In genomic region chr13:33761744-33762143, GRCh38 we compare ENCODE assay signal across 8 cellular contexts. TPM values are rescaled to one million over a fixed set of nuclear protein-coding genes. Genes with fewer than 3 reads are reported as not detected.
A peak's percentile ranks its signal among the peaks of the same experiment; 100 is the strongest.
DNase-seq lines count a peak whose midpoint lies in the region; ATAC-seq, FAIRE-seq and TF ChIP-seq lines count a peak whose summit lies in the region.
"Had no signal": no experiment of that assay in that cellular context is flagged by ENCODE, and none has a peak within 500 bp of the region (broad histone marks: within the 10 kb centered on the region; RNA-seq: fewer than 3 reads in every experiment).

No MANE protein-coding gene starts in this region.

- H3K27ac ChIP-seq in GM23338 (ENCODE audit: low read depth) = no peak overlapping the region
- H3K27ac ChIP-seq in astrocyte (ENCODE audit: low read depth, low read length) = no peak overlapping the region
- H3K27ac ChIP-seq in sigmoid colon = no peak overlapping the region

- TF ChIP-seq CTCF in GM23338 (conservative IDR thresholded peaks at IDR 0.05; ENCODE audit: low read depth in 2 of 2) = peak; percentile 37 to 41; a peak in 3 of 4 replicates
- no peak for TF ChIP-seq CTCF in astrocyte (IDR thresholded peaks at IDR 0.05; ENCODE audit: insufficient read depth, low read depth, low read length)
- TF ChIP-seq CTCF in nephron progenitor cell (IDR thresholded peaks at IDR 0.05) = peak; percentile 12
- TF ChIP-seq CTCF in sigmoid colon (IDR thresholded peaks at IDR 0.05) = no peak

- ATAC-seq in GM23338 (peak; percentile 62), GM18517 (IDR thresholded peaks at IDR 0.05; ENCODE audit: unreplicated experiment) (no peak)

- H3K4me3 Mint-ChIP-seq in GM23338 = no peak overlapping the region
- H3K4me3 Mint-ChIP-seq in astrocyte (ENCODE audit: unreplicated experiment) = no peak overlapping the region
- no peak overlapping the region for H3K4me3 Mint-ChIP-seq in nephron progenitor cell

- H3K9me3 ChIP-seq in astrocyte (ENCODE audit: insufficient read depth, low read depth, low read length) = no peaks in the 10 kb centered on the region
- H3K9me3 ChIP-seq in sigmoid colon = no peaks in the 10 kb centered on the region

- no peaks in the 10 kb centered on the region for H3K27me3 ChIP-seq in GM23338 (ENCODE audit: insufficient read depth)
- H3K27me3 ChIP-seq in astrocyte (ENCODE audit: insufficient read depth, low read length) = no peaks in the 10 kb centered on the region
- H3K27me3 ChIP-seq in sigmoid colon = no peaks in the 10 kb centered on the region

- TF ChIP-seq EP300 in sigmoid colon (IDR thresholded peaks at IDR 0.05) = no peak

- no peaks in the 10 kb centered on the region for H3K9me3 Mint-ChIP-seq in GM23338
- no peaks in the 10 kb centered on the region for H3K9me3 Mint-ChIP-seq in astrocyte (ENCODE audit: unreplicated experiment)
- peaks cover 3% of the 10 kb centered on the region for H3K9me3 Mint-ChIP-seq in nephron progenitor cell

- no peak for TF ChIP-seq POLR2A in sigmoid colon (IDR thresholded peaks at IDR 0.05)

- H3K79me2 ChIP-seq in GM23338 (replicated peaks; ENCODE audit: insufficient read depth) (no peaks in the 10 kb centered on the region), astrocyte (ENCODE audit: insufficient read depth, low read length) (no peaks in the 10 kb centered on the region)

- H3K36me3 Mint-ChIP-seq in GM23338 (ENCODE audit: low read depth) = no peaks in the 10 kb centered on the region
- no peaks in the 10 kb centered on the region for H3K36me3 Mint-ChIP-seq in astrocyte (ENCODE audit: low read depth, unreplicated experiment)
- H3K36me3 Mint-ChIP-seq in nephron progenitor cell (ENCODE audit: low read depth) = no peaks in the 10 kb centered on the region

- H3K27me3 Mint-ChIP-seq in GM23338 (ENCODE audit: insufficient read depth, low read depth, poor library complexity) = no peaks in the 10 kb centered on the region
- H3K27me3 Mint-ChIP-seq in astrocyte (ENCODE audit: low read depth, unreplicated experiment) = no peaks in the 10 kb centered on the region
- no peaks in the 10 kb centered on the region for H3K27me3 Mint-ChIP-seq in nephron progenitor cell (ENCODE audit: low read depth, poor library complexity)

- H2AFZ ChIP-seq in GM23338 (peak overlapping the region; percentile 97), astrocyte (ENCODE audit: low read depth, low read length) (peak overlapping the region; percentile 57)

- H3K9ac ChIP-seq in astrocyte (ENCODE audit: low read length) = no peak overlapping the region

- H3K4me3 ChIP-seq in GM23338 (no peak overlapping the region), astrocyte (ENCODE audit: insufficient read depth, low read depth, low read length) (no peak overlapping the region), sigmoid colon (no peak overlapping the region)

- intact Hi-C loops in sigmoid colon (cut with DNase I) = no loop called here

- H4K20me1 ChIP-seq in GM23338 (replicated peaks; ENCODE audit: insufficient read depth) (no peaks in the 10 kb centered on the region), astrocyte (ENCODE audit: insufficient read depth, low read length) (no peaks in the 10 kb centered on the region)

- no peaks in the 10 kb centered on the region for H3K9me2 ChIP-seq in GM23338 (ENCODE audit: insufficient read depth)

- H3K27ac Mint-ChIP-seq in GM23338 = peak overlapping the region; percentile 70; the same call in 1 of the 2 replicates
- no peak overlapping the region for H3K27ac Mint-ChIP-seq in astrocyte (ENCODE audit: unreplicated experiment)
- H3K27ac Mint-ChIP-seq in nephron progenitor cell = peak overlapping the region; percentile 99

- H3F3A ChIP-seq in GM23338 (replicated peaks; ENCODE audit: low read depth) = no peaks in the 10 kb centered on the region

- H3K4me2 ChIP-seq in GM23338 (no peak overlapping the region), astrocyte (ENCODE audit: low read length) (peak overlapping the region; percentile 24)

- H3K36me3 ChIP-seq in GM23338 (ENCODE audit: insufficient read depth) (no peaks in the 10 kb centered on the region), astrocyte (ENCODE audit: insufficient read depth, low read length) (no peaks in the 10 kb centered on the region), sigmoid colon (no peaks in the 10 kb centered on the region)

- H3K4me1 ChIP-seq in GM23338 (ENCODE audit: insufficient read depth) = no peaks in the 10 kb centered on the region
- H3K4me1 ChIP-seq in astrocyte (ENCODE audit: insufficient read depth, low read length) = no peaks in the 10 kb centered on the region
- H3K4me1 ChIP-seq in sigmoid colon = peaks cover 0 to 5% (median 0%) of the 10 kb centered on the region in 4 donors

- DNase-seq in GM23338 (ENCODE audit: low spot score) (peak; percentile 43), NCI-H1930 (lab: John Stamatoyannopoulos, UW) (peak; percentile 8 to 58), astrocyte (ENCODE audit: low read depth) (peak; percentile 8), nephron progenitor cell (peak; percentile 13), sigmoid colon (no peak)
- no peak for DNase-seq in activated CD4-positive, alpha-beta T cell treated with anti-CD3 and anti-CD28 coated beads, Interleukin-2, amount 50 U/mL, for 1 hour
- DNase-seq: effector memory CD4-positive, alpha-beta T cell had no signal

- WGBS in sigmoid colon, 2 donors = 56 to 69% methylated on average over 6 of the region's 6 CpGs

- no peaks in the 10 kb centered on the region; the same call in 2 of the 3 replicates for H3K4me1 Mint-ChIP-seq in GM23338
- H3K4me1 Mint-ChIP-seq in astrocyte (ENCODE audit: low read depth, unreplicated experiment) = no peaks in the 10 kb centered on the region
- H3K4me1 Mint-ChIP-seq in nephron progenitor cell = peaks cover 9% of the 10 kb centered on the region

- FAIRE-seq in astrocyte (lab: Jason Lieb, UNC) = no peak

TF ChIP-seq in GM23338, 12 proteins besides CTCF, POLR2A, EP300 and RAD21 (continues in another document):
- no peak for TF ChIP-seq EZH2phosphoT487 (IDR thresholded peaks at IDR 0.05; ENCODE audit: unreplicated experiment)
- TF ChIP-seq STAT1 (IDR thresholded peaks at IDR 0.05; ENCODE audit: unreplicated experiment) = no peak
- no peak for TF ChIP-seq ZNF462 (CRISPR knock-in tag; IDR thresholded peaks at IDR 0.05)
- TF ChIP-seq ZNF114 (CRISPR knock-in tag; IDR thresholded peaks at IDR 0.05) = no peak
- no peak for TF ChIP-seq CREB1 (CRISPR knock-in tag; IDR thresholded peaks at IDR 0.05; ENCODE audit: low read depth)
- TF ChIP-seq EZH2 (IDR thresholded peaks at IDR 0.05; ENCODE audit: low read depth, unreplicated experiment) = no peak

RNA-seq across cellular contexts. Expression of gene RFC3, which starts 56.2 kb away (rescaled TPM):
- total RNA-seq in GM23338 (2014; rRNA removed; shearing (Covaris generic)) = 75.5 and 84.7 TPM in 2 replicates
- polyA plus RNA-seq in GM23338 (2016; fragmentation: Nextera tagmentation; extraction: Ambion mirVana) (41.0 and 48.7 TPM in 2 replicates), sigmoid colon (1 to 10 TPM; 3.6 to 9.6 (median 3.9) TPM)
- total RNA-seq in astrocyte (5.4 and 8.2 TPM in 2 replicates), sigmoid colon (1 to 10 TPM; 5.9 to 9.4 (median 7.3) TPM)

Comparison
In these comparisons a context has a peak if more than half of its experiments do, and no peak if none do; other contexts are left out.
1. DNase-seq: peak in GM23338 (single experiment), NCI-H1930 (2 of 2), astrocyte (single experiment) and nephron progenitor cell (single experiment); none in activated CD4-positive, alpha-beta T cell treated with anti-CD3 and anti-CD28 coated beads, Interleukin-2, amount 50 U/mL, for 1 hour (single experiment) and sigmoid colon (single experiment).
2. CTCF ChIP-seq: peak in GM23338 (2 of 2) and nephron progenitor cell (single experiment); none in astrocyte (single experiment) and sigmoid colon (0 of 4).